ENCODE assay signal across 27 cellular contexts in genomic region chr17:13743906-13744305, GRCh38.
"Had no signal": no experiment of that assay in that cellular context is flagged by ENCODE, and none has a peak within 500 bp of the region (broad histone marks: within the 10 kb centered on the region; RNA-seq: fewer than 3 reads in every experiment).

No MANE protein-coding gene starts in this region.

- H3K27ac ChIP-seq: ascending aorta, body of pancreas, cardiac muscle cell had no signal

- H3K4me1 Mint-ChIP-seq: activated B cell treated with CpG ODN at 0.5 μM for 24 hours; activated CD4-positive, alpha-beta T cell treated with anti-CD3 and anti-CD28 coated beads, Interleukin-2, amount 10 ng/mL, durations not matched to agents 24 days and 14 days; activated CD8-positive, alpha-beta memory T cell treated with anti-CD3 and anti-CD28 coated beads, Interleukin-2, amount 10 ng/mL, durations not matched to agents 7 days and 5 days; activated naive CD4-positive, alpha-beta T cell treated with anti-CD3 and anti-CD28 coated beads, Interleukin-2, amount 50 U/mL, for 24 hours; T-cell had no signal

- H3K4me3 ChIP-seq: ascending aorta, body of pancreas, cardiac muscle cell, K562 had no signal

- H3K9me3 ChIP-seq: ascending aorta had no signal

- DNase-seq: activated B cell treated with CpG ODN at 0.5 μM for 24 hours; activated CD4-positive, alpha-beta T cell treated with anti-CD3 and anti-CD28 coated beads for 1 hour; activated CD4-positive, alpha-beta T cell treated with anti-CD3 and anti-CD28 coated beads, Interleukin-2, amount 10 ng/mL, durations not matched to agents 24 days and 14 days; activated CD4-positive, alpha-beta T cell treated with anti-CD3 and anti-CD28 coated beads, Interleukin-2, amount 50 U/mL, for 48 hours; activated CD8-positive, alpha-beta memory T cell treated with anti-CD3 and anti-CD28 coated beads, Interleukin-2, amount 10 ng/mL, durations not matched to agents 7 days and 5 days; activated effector memory CD4-positive, alpha-beta T cell treated with Interleukin-2 at 50 U/mL for 16 hours; activated naive CD4-positive, alpha-beta T cell; activated T-cell treated with anti-CD3 and anti-CD28 coated beads, Interleukin-2, amount 50 U/mL, for 24 hours; amniotic stem cell; body of pancreas; Karpas-422; NCI-H1048; NCI-H146; NCI-H187 treated with DMSO at 0.1 percent for 48 hours; NCI-H2081 treated with DMSO at 0.1 percent for 48 hours; NCI-H446; NCI-H524; PC-3; SIG-M5; T-cell; T-helper 2 cell; T1000 had no signal

- ATAC-seq: activated CD8-positive, alpha-beta memory T cell treated with anti-CD3 and anti-CD28 coated beads, Interleukin-2, amount 10 ng/mL, durations not matched to agents 7 days and 5 days; body of pancreas; K562; PC-3; T-cell had no signal

- H3K4me1 ChIP-seq: ascending aorta, body of pancreas had no signal

- H3K27me3 Mint-ChIP-seq: activated CD4-positive, alpha-beta T cell treated with anti-CD3 and anti-CD28 coated beads, Interleukin-2, amount 10 ng/mL, durations not matched to agents 24 days and 14 days had no signal

- H3K36me3 ChIP-seq: ascending aorta, cardiac muscle cell had no signal

- H3K9me3 Mint-ChIP-seq: activated B cell treated with CpG ODN at 0.5 μM for 24 hours; activated CD4-positive, alpha-beta T cell treated with anti-CD3 and anti-CD28 coated beads, Interleukin-2, amount 10 ng/mL, durations not matched to agents 24 days and 14 days; activated naive CD4-positive, alpha-beta T cell treated with anti-CD3 and anti-CD28 coated beads, Interleukin-2, amount 50 U/mL, for 24 hours; activated T-cell treated with anti-CD3 and anti-CD28 coated beads, Interleukin-2, amount 50 U/mL, for 24 hours; activated T-helper 1 cell treated with anti-CD3 and anti-CD28 coated beads, Interleukin-12 subunit alpha, Interleukin-12 subunit beta, Interleukin-2, Interleukin-4 antibody, amounts not matched to agents 30 ng/mL and 10 ng/mL and 1 ng/mL, durations not matched to agents 14 hours and 24 hours and 36 hours; T-cell had no signal

- H3K4me3 Mint-ChIP-seq: activated B cell treated with CpG ODN at 0.5 μM for 24 hours; activated CD4-positive, alpha-beta T cell treated with anti-CD3 and anti-CD28 coated beads, Interleukin-2, amount 10 ng/mL, durations not matched to agents 24 days and 14 days; activated CD8-positive, alpha-beta memory T cell treated with anti-CD3 and anti-CD28 coated beads, Interleukin-2, amount 10 ng/mL, durations not matched to agents 7 days and 5 days; activated naive CD4-positive, alpha-beta T cell treated with anti-CD3 and anti-CD28 coated beads, Interleukin-2, amount 50 U/mL, for 24 hours; activated T-cell treated with anti-CD3 and anti-CD28 coated beads, Interleukin-2, amount 50 U/mL, for 24 hours; activated T-helper 1 cell treated with anti-CD3 and anti-CD28 coated beads, Interleukin-12 subunit alpha, Interleukin-12 subunit beta, Interleukin-2, Interleukin-4 antibody, amounts not matched to agents 30 ng/mL and 10 ng/mL and 1 ng/mL, durations not matched to agents 14 hours and 24 hours and 36 hours; T-cell had no signal

- H3K36me3 Mint-ChIP-seq: activated CD8-positive, alpha-beta memory T cell treated with anti-CD3 and anti-CD28 coated beads, Interleukin-2, amount 10 ng/mL, durations not matched to agents 7 days and 5 days; activated naive CD4-positive, alpha-beta T cell treated with anti-CD3 and anti-CD28 coated beads, Interleukin-2, amount 50 U/mL, for 24 hours; T-cell had no signal

- H3K27ac Mint-ChIP-seq: activated B cell treated with CpG ODN at 0.5 μM for 24 hours; activated CD4-positive, alpha-beta T cell treated with anti-CD3 and anti-CD28 coated beads, Interleukin-2, amount 10 ng/mL, durations not matched to agents 24 days and 14 days; activated CD8-positive, alpha-beta memory T cell treated with anti-CD3 and anti-CD28 coated beads, Interleukin-2, amount 10 ng/mL, durations not matched to agents 7 days and 5 days; activated naive CD4-positive, alpha-beta T cell treated with anti-CD3 and anti-CD28 coated beads, Interleukin-2, amount 50 U/mL, for 24 hours; activated T-cell treated with anti-CD3 and anti-CD28 coated beads, Interleukin-2, amount 50 U/mL, for 24 hours; activated T-helper 1 cell treated with anti-CD3 and anti-CD28 coated beads, Interleukin-12 subunit alpha, Interleukin-12 subunit beta, Interleukin-2, Interleukin-4 antibody, amounts not matched to agents 30 ng/mL and 10 ng/mL and 1 ng/mL, durations not matched to agents 14 hours and 24 hours and 36 hours; T-cell had no signal

- H3K27me3 ChIP-seq: ascending aorta, body of pancreas had no signal
